17 cellular contexts compared by ENCODE assay signal in the genomic region with DNA sequence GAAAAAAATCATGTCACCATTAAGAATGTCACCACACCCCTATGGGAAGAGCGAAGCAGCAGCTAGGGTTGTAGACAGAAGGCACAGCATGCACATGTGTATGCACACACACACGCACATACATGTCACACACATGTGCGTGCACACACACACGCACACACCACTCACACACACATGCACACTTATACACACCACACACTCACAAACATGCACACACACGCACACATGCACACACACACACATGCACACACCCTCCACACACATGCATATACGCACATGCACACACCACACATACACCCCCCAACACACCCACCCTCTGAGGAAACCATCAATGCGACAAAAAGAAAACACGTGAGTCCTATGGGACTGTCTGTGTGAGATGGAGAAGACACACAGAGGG.
DNase-seq lines count a peak whose midpoint lies in the region; ATAC-seq, FAIRE-seq and TF ChIP-seq lines count a peak whose summit lies in the region.
"Had no signal": no experiment of that assay in that cellular context is flagged by ENCODE, and none has a peak within 500 bp of the region (broad histone marks: within the 10 kb centered on the region; RNA-seq: fewer than 3 reads in every experiment).

No MANE protein-coding gene starts in this region.

- TF ChIP-seq CTCF in HepG2 (CRISPR knock-in tag; IDR thresholded peaks at IDR 0.05) (no peak), right lobe of liver (IDR thresholded peaks at IDR 0.05) (no peak), GM12878 (IDR thresholded peaks at IDR 0.05 in 2 of 3, conservative IDR thresholded peaks at IDR 0.05 in 1 of 3; ENCODE audit: control insufficient read depth in 2 of 3, extremely low read depth in 1 of 3, insufficient read depth in 1 of 3, low read depth in 3 of 3, low read length in 3 of 3) (no peak), osteoblast (IDR thresholded peaks at IDR 0.05; ENCODE audit: extremely low read depth, low read depth, low read length) (no peak)

- H3K4me2 ChIP-seq in HepG2 (ENCODE audit: low read depth, low read length) (no peak overlapping the region), GM12878 (ENCODE audit: control insufficient read depth, insufficient read depth) (no peak overlapping the region), osteoblast (ENCODE audit: insufficient read depth, low read length) (no peak overlapping the region)
- H3K4me2 ChIP-seq: A549, BLaER1, GM23338 had no signal

- H3K27me3 ChIP-seq in HepG2 (ENCODE audit: control insufficient read depth in 1 of 2, insufficient read depth in 2 of 2, low read length in 2 of 2) (peaks cover 10 to 77% of the 10 kb centered on the region in 2 experiments), right lobe of liver (no peaks in the 10 kb centered on the region), GM12878 (replicated peaks in 1 of 2; ENCODE audit: control insufficient read depth in 2 of 2, insufficient read depth in 2 of 2, low read length in 1 of 2) (peaks cover 0 to 1% of the 10 kb centered on the region in 2 experiments; a peak in 3 of 4 replicates), osteoblast (ENCODE audit: insufficient read depth, low read length) (peaks cover 6% of the 10 kb centered on the region)
- H3K27me3 ChIP-seq: BLaER1 had no signal

- no peak overlapping the region for H3K4me3 ChIP-seq in HepG2 (replicated peaks in 1 of 3; ENCODE audit: insufficient read depth in 1 of 3, low read depth in 2 of 3, low read length in 3 of 3)
- H3K4me3 ChIP-seq in right lobe of liver: no peak overlapping the region
- no peak overlapping the region for H3K4me3 ChIP-seq in GM12878
- H3K4me3 ChIP-seq in osteoblast (ENCODE audit: insufficient read depth, low read length): no peak overlapping the region
- H3K4me3 ChIP-seq: A549, BLaER1, GM23338 had no signal

- H3K9ac ChIP-seq in HepG2 (ENCODE audit: insufficient read depth, low read depth, low read length): no peak overlapping the region
- H3K9ac ChIP-seq in GM12878 (ENCODE audit: control insufficient read depth, insufficient read depth, low read length): no peak overlapping the region
- H3K9ac ChIP-seq: BLaER1 had no signal

- DNase-seq in HepG2 (ENCODE audit: low spot score): no peak
- DNase-seq in right lobe of liver: no peak
- DNase-seq in GM12878 (ENCODE audit: low read depth, low spot score): no peak
- DNase-seq in osteoblast (ENCODE audit: insufficient read length, low spot score, missing footprints): peak; percentile 22
- DNase-seq in DMS 273 treated with DMSO at 0.1 percent for 48 hours (lab: John Stamatoyannopoulos, UW): no peak
- no peak for DNase-seq in stimulated activated CD4-positive, alpha-beta T cell treated with anti-CD3 and anti-CD28 coated beads, Interleukin-15, amount 100 ng/mL, for 24 hours
- DNase-seq: AML-193; CD4-positive, alpha-beta memory T cell; DMS79 treated with DMSO at 0.1 percent for 48 hours; GF-D8; H7 had no signal

- no peaks in the 10 kb centered on the region for H3K9me3 ChIP-seq in HepG2 (ENCODE audit: low read length)
- no peaks in the 10 kb centered on the region for H3K9me3 ChIP-seq in right lobe of liver
- no peaks in the 10 kb centered on the region for H3K9me3 ChIP-seq in GM12878 (replicated peaks; ENCODE audit: control insufficient read depth, insufficient read depth, low read length)
- H3K9me3 ChIP-seq in osteoblast (ENCODE audit: low read depth, low read length): no peaks in the 10 kb centered on the region
- H3K9me3 ChIP-seq: A549, BLaER1 had no signal

- ATAC-seq in HepG2 (no peak), right lobe of liver (no peak), GM12878 (no peak), GM18498 (IDR thresholded peaks at IDR 0.05; ENCODE audit: unreplicated experiment) (no peak)
- ATAC-seq: A549, GM23338 had no signal

- RAD21 ChIA-PET in GM12878 (lab: Charles Lee; ENCODE audit: unreplicated experiment): no interaction called here

- TF ChIP-seq POLR2A in HepG2 (IDR thresholded peaks at IDR 0.05; ENCODE audit: insufficient read depth in 1 of 2, low read depth in 2 of 2, low read length in 2 of 2) (no peak), right lobe of liver (IDR thresholded peaks at IDR 0.05) (no peak), GM12878 (IDR thresholded peaks at IDR 0.05; ENCODE audit: low read depth, low read length) (no peak)

- FAIRE-seq in HepG2 (lab: Jason Lieb, UNC) (no peak), GM12878 (lab: Jason Lieb, UNC) (no peak)
- FAIRE-seq: A549, GM18507 had no signal

- H3K79me2 ChIP-seq in HepG2 (ENCODE audit: insufficient read depth, low read length) (no peaks in the 10 kb centered on the region), GM12878 (ENCODE audit: control insufficient read depth, insufficient read depth, low read length) (no peaks in the 10 kb centered on the region), osteoblast (ENCODE audit: insufficient read depth, low read length) (no peaks in the 10 kb centered on the region)

- BruUV-seq in HepG2 (replicated peaks; lab: Mats Ljungman, UMichigan): no TSS peak
- BruUV-seq in GM12878 (replicated peaks; lab: Mats Ljungman, UMichigan): no TSS peak

- H3K27ac ChIP-seq in HepG2 (ENCODE audit: extremely low read length, insufficient read depth, low read length) (no peak overlapping the region), right lobe of liver (no peak overlapping the region), GM12878 (ENCODE audit: control insufficient read depth, insufficient read depth) (no peak overlapping the region), osteoblast (ENCODE audit: low read depth, low read length) (no peak overlapping the region)
- H3K27ac ChIP-seq: 22Rv1, A549, BLaER1 had no signal

- no peak for TF ChIP-seq EP300 in HepG2 (IDR thresholded peaks at IDR 0.05; ENCODE audit: low read depth in 2 of 2, low read length in 2 of 2)
- no peak for TF ChIP-seq EP300 in HepG2 (CRISPR knock-in tag; IDR thresholded peaks at IDR 0.05; ENCODE audit: borderline replicate concordance)
- TF ChIP-seq EP300 in GM12878 (IDR thresholded peaks at IDR 0.05; ENCODE audit: borderline replicate concordance in 1 of 2, control insufficient read depth in 1 of 2, low read depth in 2 of 2, low read length in 2 of 2): no peak

- intact Hi-C loops in HepG2 (cut with micrococcal nuclease; ENCODE audit: unreplicated experiment) (no loop called here), right lobe of liver (cut with DNase I) (no loop called here), GM12878 (cut with micrococcal nuclease; ENCODE audit: unreplicated experiment) (no loop called here)

- POLR2A ChIA-PET in HepG2 (lab: Yijun Ruan, JAX) (no interaction called here), GM12878 (lab: Charles Lee) (no interaction called here)

- H3K4me1 ChIP-seq in HepG2 (ENCODE audit: insufficient read depth, low read length) (peaks cover 10% of the 10 kb centered on the region), right lobe of liver (peaks cover 0 to 17% (median 1%) of the 10 kb centered on the region in 4 donors), GM12878 (ENCODE audit: control insufficient read depth, insufficient read depth, low read length) (no peaks in the 10 kb centered on the region), osteoblast (ENCODE audit: insufficient read depth, low read length) (no peaks in the 10 kb centered on the region)
- H3K4me1 ChIP-seq: A549 had no signal

- 27% methylated on average over 7 of the region's 8 CpGs for WGBS in HepG2 (ENCODE audit: low lambda C conversion rate)
- 88% methylated on average over 7 of the region's 8 CpGs for WGBS in right lobe of liver (ENCODE audit: insufficient coverage, low coverage, low lambda C conversion rate, missing lambda C conversion rate)
- WGBS in GM12878 (ENCODE audit: insufficient coverage, insufficient replicate concordance, low lambda C conversion rate, missing lambda C conversion rate): 42% methylated on average over 8 of the region's 8 CpGs

- H3K36me3 ChIP-seq in HepG2 (replicated peaks in 1 of 2; ENCODE audit: control insufficient read depth in 1 of 2, insufficient read depth in 2 of 2, low read length in 2 of 2): no peaks in the 10 kb centered on the region
- no peaks in the 10 kb centered on the region for H3K36me3 ChIP-seq in right lobe of liver
- H3K36me3 ChIP-seq in GM12878 (ENCODE audit: control insufficient read depth in 2 of 2, insufficient read depth in 2 of 2, low read length in 1 of 2): no peaks in the 10 kb centered on the region
- H3K36me3 ChIP-seq in osteoblast (ENCODE audit: insufficient read depth, low read length): no peaks in the 10 kb centered on the region
- H3K36me3 ChIP-seq: BLaER1 had no signal

- in situ Hi-C loops in HepG2 (cut with HindIII; ENCODE audit: extremely low pct_ligation_motif_present, low pct_unique_long_range_greater_than_20kb): no loop called here
- in situ Hi-C loops in GM12878 (cut with MboI): no loop called here

- H2AFZ ChIP-seq in HepG2 (ENCODE audit: low read length): no peak overlapping the region
- no peak overlapping the region for H2AFZ ChIP-seq in GM12878 (ENCODE audit: control insufficient read depth, low read depth, low read length)
- no peak overlapping the region for H2AFZ ChIP-seq in osteoblast (ENCODE audit: low read length)
- H2AFZ ChIP-seq: GM23338 had no signal

- SMC1A ChIA-PET in GM12878 (lab: Charles Lee; ENCODE audit: uncharacterized antibody, unreplicated experiment): no interaction called here

- H4K20me1 ChIP-seq in HepG2 (ENCODE audit: insufficient read depth, low read length) (peaks cover 5% of the 10 kb centered on the region; the same call in 1 of the 2 replicates), GM12878 (ENCODE audit: control insufficient read depth, insufficient read depth) (no peaks in the 10 kb centered on the region), osteoblast (ENCODE audit: insufficient read depth, low read length) (no peaks in the 10 kb centered on the region)
- H4K20me1 ChIP-seq: BLaER1 had no signal

- CTCF ChIA-PET in HepG2 (lab: Yijun Ruan, JAX; ENCODE audit: low intra/inter-chr PET ratio, low total read pairs): no interaction called here
- CTCF ChIA-PET in GM12878 (lab: Yijun Ruan, JAX): no interaction called here

- no peak for TF ChIP-seq RAD21 in HepG2 (CRISPR knock-in tag; IDR thresholded peaks at IDR 0.05)
- no peak for TF ChIP-seq RAD21 in GM12878 (IDR thresholded peaks at IDR 0.05; ENCODE audit: insufficient read depth, low read depth, low read length)

TF ChIP-seq in HepG2, 621 proteins besides CTCF, POLR2A, EP300 and RAD21 (continues in another document):
- TF ChIP-seq NCOA2 (CRISPR knock-in tag; IDR thresholded peaks at IDR 0.05) (no peak), BCL6 (CRISPR knock-in tag; IDR thresholded peaks at IDR 0.05) (no peak), WIZ (CRISPR knock-in tag; IDR thresholded peaks at IDR 0.05) (no peak)

TF ChIP-seq in GM12878, 131 proteins besides CTCF, POLR2A, EP300 and RAD21 (continues in another document):
- TF ChIP-seq SUZ12 (IDR thresholded peaks at IDR 0.05; ENCODE audit: unreplicated experiment): no peak
- TF ChIP-seq YBX1 (IDR thresholded peaks at IDR 0.05): no peak
- TF ChIP-seq, protein P1, sequence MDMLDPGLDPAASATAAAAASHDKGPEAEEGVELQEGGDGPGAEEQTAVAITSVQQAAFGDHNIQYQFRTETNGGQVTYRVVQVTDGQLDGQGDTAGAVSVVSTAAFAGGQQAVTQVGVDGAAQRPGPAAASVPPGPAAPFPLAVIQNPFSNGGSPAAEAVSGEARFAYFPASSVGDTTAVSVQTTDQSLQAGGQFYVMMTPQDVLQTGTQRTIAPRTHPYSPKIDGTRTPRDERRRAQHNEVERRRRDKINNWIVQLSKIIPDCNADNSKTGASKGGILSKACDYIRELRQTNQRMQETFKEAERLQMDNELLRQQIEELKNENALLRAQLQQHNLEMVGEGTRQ (IDR thresholded peaks at IDR 0.05; ENCODE audit: borderline replicate concordance, low read depth, low read length): no peak
